Comparison of ENCODE assay signal across 8 cellular contexts in the genomic region with DNA sequence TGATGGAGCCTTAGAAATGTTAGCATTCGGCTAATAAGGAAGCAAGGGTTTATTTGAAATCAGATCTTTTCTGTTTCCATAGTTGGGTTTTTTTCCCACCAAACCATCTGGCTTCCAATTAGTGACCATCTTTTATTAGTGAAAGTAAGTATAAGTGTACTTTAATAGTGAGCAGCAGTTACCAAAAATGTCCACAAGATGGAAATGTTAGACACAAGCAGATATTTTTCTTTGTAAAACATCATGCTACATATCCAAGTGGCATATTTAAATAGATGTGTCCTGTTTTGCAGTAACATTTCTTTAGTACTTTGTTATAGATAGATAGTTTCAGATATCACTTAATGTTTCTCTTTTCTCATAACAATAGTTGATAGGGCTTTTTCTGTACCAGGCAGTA. TPM values are rescaled to one million over a fixed set of nuclear protein-coding genes. Genes with fewer than 3 reads are reported as not detected.
A peak's percentile ranks its signal among the peaks of the same experiment; 100 is the strongest.
DNase-seq lines count a peak whose midpoint lies in the region; ATAC-seq and TF ChIP-seq lines count a peak whose summit lies in the region.

No MANE protein-coding gene starts in this region.

- 70 to 100% methylated on average over 1 of the region's 1 CpG for WGBS in gastroesophageal sphincter (ENCODE audit: low coverage in 1 of 2), 2 donors

- H3K36me3 ChIP-seq in BJ (ENCODE audit: control insufficient read depth, insufficient read depth, low read length) (no peaks in the 10 kb centered on the region), gastroesophageal sphincter (peaks cover 0 to 15% of the 10 kb centered on the region in 2 donors), tibial artery (no peaks in the 10 kb centered on the region)

- POLR2A ChIA-PET in BJ (lab: Charles Lee), result no interaction called here
- POLR2A ChIA-PET in WTC11 (lab: Charles Lee), result no interaction called here

- H3K4me3 Mint-ChIP-seq in WTC11, result no peak overlapping the region

- in situ Hi-C loops in SK-MEL-5 (cut with HindIII; ENCODE audit: low pct_unique_long_range_greater_than_20kb, low sequenced_read_pairs), result no loop called here

- H3K36me3 Mint-ChIP-seq in WTC11, result peaks cover 20% of the 10 kb centered on the region

- H3K27me3 ChIP-seq in BJ (ENCODE audit: control insufficient read depth, insufficient read depth, low read length), result no peaks in the 10 kb centered on the region
- no peaks in the 10 kb centered on the region for H3K27me3 ChIP-seq in gastroesophageal sphincter
- no peaks in the 10 kb centered on the region for H3K27me3 ChIP-seq in tibial artery

- TF ChIP-seq EP300 in gastroesophageal sphincter (IDR thresholded peaks at IDR 0.05), result no peak

- no peaks in the 10 kb centered on the region for H3K4me1 Mint-ChIP-seq in WTC11

- H3K27ac ChIP-seq in gastroesophageal sphincter (no peak overlapping the region), tibial artery (peak overlapping the region in 1 of 2 donors; percentile 22)

- no peaks in the 10 kb centered on the region for H3K9me3 ChIP-seq in gastroesophageal sphincter
- no peaks in the 10 kb centered on the region for H3K9me3 ChIP-seq in tibial artery

- peak; percentile 34 for DNase-seq in BJ (ENCODE audit: low read depth)
- peak; percentile 65 for DNase-seq in HCEC 1CT
- DNase-seq in SK-MEL-5 (ENCODE audit: low read depth, low spot score), result peak; percentile 59
- DNase-seq in tibial artery, result no peak
- DNase-seq in HK-2 (ENCODE audit: unreplicated experiment), result no peak
- DNase-seq in WTC11 (ENCODE audit: low spot score), result no peak

- no peak for ATAC-seq in gastroesophageal sphincter
- ATAC-seq in GM21528 (IDR thresholded peaks at IDR 0.05; ENCODE audit: low FRiP score, unreplicated experiment), result no peak
- ATAC-seq in WTC11, result no peak

- intact Hi-C loops in tibial artery (cut with DNase I; ENCODE audit: low total_unique reads), result loop anchor here (2.0 kb wide), 1 partner anchor 182 kb away; no protein-coding TSS in a partner anchor

- TF ChIP-seq CTCF in BJ (IDR thresholded peaks at IDR 0.05; ENCODE audit: insufficient read depth, low read depth, low read length) (peak; percentile 68), gastroesophageal sphincter (IDR thresholded peaks at IDR 0.05) (peak; percentile 32 to 62 (median 56)), tibial artery (IDR thresholded peaks at IDR 0.05) (peak; percentile 72 to 82), WTC11 (IDR thresholded peaks at IDR 0.05) (no peak)

- no peaks in the 10 kb centered on the region for H3K4me1 ChIP-seq in gastroesophageal sphincter
- H3K4me1 ChIP-seq in tibial artery, result peaks cover 0 to 23% (median 0%) of the 10 kb centered on the region in 4 donors

- H3K9me3 Mint-ChIP-seq in WTC11, result no peaks in the 10 kb centered on the region

- no peak overlapping the region for H3K27ac Mint-ChIP-seq in WTC11

- CTCF ChIA-PET in BJ (lab: Yijun Ruan, JAX), result interaction anchor here (0.7 to 5.1 kb wide), 13 partner anchors 16 to 252 kb away, joined by 3 to 27 read pairs (median 3); no protein-coding TSS in a partner anchor
- CTCF ChIA-PET in WTC11 (lab: Charles Lee), result interaction anchor here (1.5 kb wide), 1 partner anchor 182 kb away, joined by 3 read pairs; no protein-coding TSS in a partner anchor

- H3K4me3 ChIP-seq in BJ (ENCODE audit: low read depth, low read length) (no peak overlapping the region), gastroesophageal sphincter (no peak overlapping the region), tibial artery (no peak overlapping the region)

- TF ChIP-seq POLR2A in gastroesophageal sphincter (IDR thresholded peaks at IDR 0.05), result no peak

- H3K27me3 Mint-ChIP-seq in WTC11 (ENCODE audit: low read depth), result no peaks in the 10 kb centered on the region

TF ChIP-seq in WTC11, 78 proteins besides CTCF, POLR2A, EP300 and RAD21 (continues in another document):
- no peak for TF ChIP-seq ZNF416 (CRISPR knock-in tag; IDR thresholded peaks at IDR 0.05)
- no peak for TF ChIP-seq NFYB (CRISPR knock-in tag; conservative IDR thresholded peaks at IDR 0.05; ENCODE audit: low read depth)
- TF ChIP-seq TEAD1 (CRISPR knock-in tag; IDR thresholded peaks at IDR 0.05), result no peak
- no peak for TF ChIP-seq KAT7 (CRISPR knock-in tag; IDR thresholded peaks at IDR 0.05; ENCODE audit: borderline replicate concordance)
- no peak for TF ChIP-seq ZNF671 (CRISPR knock-in tag; IDR thresholded peaks at IDR 0.05)
- TF ChIP-seq CREM (CRISPR knock-in tag; IDR thresholded peaks at IDR 0.05), result no peak
- TF ChIP-seq, protein P1, sequence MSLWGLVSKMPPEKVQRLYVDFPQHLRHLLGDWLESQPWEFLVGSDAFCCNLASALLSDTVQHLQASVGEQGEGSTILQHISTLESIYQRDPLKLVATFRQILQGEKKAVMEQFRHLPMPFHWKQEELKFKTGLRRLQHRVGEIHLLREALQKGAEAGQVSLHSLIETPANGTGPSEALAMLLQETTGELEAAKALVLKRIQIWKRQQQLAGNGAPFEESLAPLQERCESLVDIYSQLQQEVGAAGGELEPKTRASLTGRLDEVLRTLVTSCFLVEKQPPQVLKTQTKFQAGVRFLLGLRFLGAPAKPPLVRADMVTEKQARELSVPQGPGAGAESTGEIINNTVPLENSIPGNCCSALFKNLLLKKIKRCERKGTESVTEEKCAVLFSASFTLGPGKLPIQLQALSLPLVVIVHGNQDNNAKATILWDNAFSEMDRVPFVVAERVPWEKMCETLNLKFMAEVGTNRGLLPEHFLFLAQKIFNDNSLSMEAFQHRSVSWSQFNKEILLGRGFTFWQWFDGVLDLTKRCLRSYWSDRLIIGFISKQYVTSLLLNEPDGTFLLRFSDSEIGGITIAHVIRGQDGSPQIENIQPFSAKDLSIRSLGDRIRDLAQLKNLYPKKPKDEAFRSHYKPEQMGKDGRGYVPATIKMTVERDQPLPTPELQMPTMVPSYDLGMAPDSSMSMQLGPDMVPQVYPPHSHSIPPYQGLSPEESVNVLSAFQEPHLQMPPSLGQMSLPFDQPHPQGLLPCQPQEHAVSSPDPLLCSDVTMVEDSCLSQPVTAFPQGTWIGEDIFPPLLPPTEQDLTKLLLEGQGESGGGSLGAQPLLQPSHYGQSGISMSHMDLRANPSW (CRISPR knock-in tag; conservative IDR thresholded peaks at IDR 0.05; ENCODE audit: low read depth), result no peak
- TF ChIP-seq, protein P2, sequence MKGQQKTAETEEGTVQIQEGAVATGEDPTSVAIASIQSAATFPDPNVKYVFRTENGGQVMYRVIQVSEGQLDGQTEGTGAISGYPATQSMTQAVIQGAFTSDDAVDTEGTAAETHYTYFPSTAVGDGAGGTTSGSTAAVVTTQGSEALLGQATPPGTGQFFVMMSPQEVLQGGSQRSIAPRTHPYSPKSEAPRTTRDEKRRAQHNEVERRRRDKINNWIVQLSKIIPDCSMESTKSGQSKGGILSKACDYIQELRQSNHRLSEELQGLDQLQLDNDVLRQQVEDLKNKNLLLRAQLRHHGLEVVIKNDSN (CRISPR knock-in tag; IDR thresholded peaks at IDR 0.05), result no peak
- TF ChIP-seq OVOL2 (CRISPR knock-in tag; IDR thresholded peaks at IDR 0.05; ENCODE audit: borderline replicate concordance), result no peak
- TF ChIP-seq MYBL2 (CRISPR knock-in tag; IDR thresholded peaks at IDR 0.05), result no peak
- TF ChIP-seq, protein P3, sequence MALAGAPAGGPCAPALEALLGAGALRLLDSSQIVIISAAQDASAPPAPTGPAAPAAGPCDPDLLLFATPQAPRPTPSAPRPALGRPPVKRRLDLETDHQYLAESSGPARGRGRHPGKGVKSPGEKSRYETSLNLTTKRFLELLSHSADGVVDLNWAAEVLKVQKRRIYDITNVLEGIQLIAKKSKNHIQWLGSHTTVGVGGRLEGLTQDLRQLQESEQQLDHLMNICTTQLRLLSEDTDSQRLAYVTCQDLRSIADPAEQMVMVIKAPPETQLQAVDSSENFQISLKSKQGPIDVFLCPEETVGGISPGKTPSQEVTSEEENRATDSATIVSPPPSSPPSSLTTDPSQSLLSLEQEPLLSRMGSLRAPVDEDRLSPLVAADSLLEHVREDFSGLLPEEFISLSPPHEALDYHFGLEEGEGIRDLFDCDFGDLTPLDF (CRISPR knock-in tag; IDR thresholded peaks at IDR 0.05), result no peak
- TF ChIP-seq, protein P4, sequence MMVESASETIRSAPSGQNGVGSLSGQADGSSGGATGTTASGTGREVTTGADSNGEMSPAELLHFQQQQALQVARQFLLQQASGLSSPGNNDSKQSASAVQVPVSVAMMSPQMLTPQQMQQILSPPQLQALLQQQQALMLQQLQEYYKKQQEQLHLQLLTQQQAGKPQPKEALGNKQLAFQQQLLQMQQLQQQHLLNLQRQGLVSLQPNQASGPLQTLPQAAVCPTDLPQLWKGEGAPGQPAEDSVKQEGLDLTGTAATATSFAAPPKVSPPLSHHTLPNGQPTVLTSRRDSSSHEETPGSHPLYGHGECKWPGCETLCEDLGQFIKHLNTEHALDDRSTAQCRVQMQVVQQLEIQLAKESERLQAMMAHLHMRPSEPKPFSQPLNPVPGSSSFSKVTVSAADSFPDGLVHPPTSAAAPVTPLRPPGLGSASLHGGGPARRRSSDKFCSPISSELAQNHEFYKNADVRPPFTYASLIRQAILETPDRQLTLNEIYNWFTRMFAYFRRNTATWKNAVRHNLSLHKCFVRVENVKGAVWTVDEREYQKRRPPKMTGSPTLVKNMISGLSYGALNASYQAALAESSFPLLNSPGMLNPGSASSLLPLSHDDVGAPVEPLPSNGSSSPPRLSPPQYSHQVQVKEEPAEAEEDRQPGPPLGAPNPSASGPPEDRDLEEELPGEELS (CRISPR knock-in tag; IDR thresholded peaks at IDR 0.05), result no peak

RNA-seq across cellular contexts. Expression of a gene that starts 28.8 kb away (rescaled TPM):
- 7.8 and 9.1 TPM in 2 replicates for polyA plus RNA-seq in BJ (2011; rRNA removed)
- polyA minus RNA-seq in BJ (2011; rRNA and poly(A)+ RNA removed), result 1.1 and 4.2 TPM in 2 replicates
- total RNA-seq in SK-MEL-5 (2014; rRNA removed; shearing (Covaris generic)), result 48.4 and 49.4 TPM in 2 replicates
- polyA plus RNA-seq in SK-MEL-5 (2015; cell fraction: cytosol; rRNA removed), result 71.1 and 73.0 TPM in 2 replicates
- 20.3 and 21.7 TPM in 2 replicates for polyA plus RNA-seq in SK-MEL-5 (2015; cell fraction: nucleus; rRNA removed)
- total RNA-seq in gastroesophageal sphincter (10 to 100 TPM in 3 of 4 donors, 1 to 10 TPM in 1; 9.6 to 48.7 (median 16.6) TPM), WTC11 (2021) (33.3 to 37.1 TPM (median 33.5 TPM) in 3 replicates)

RNA-seq across cellular contexts. Expression of a gene that starts 40.2 kb away (rescaled TPM):
- polyA plus RNA-seq in BJ (2011; rRNA removed), result not detected in 2 replicates
- not detected in 2 replicates for polyA minus RNA-seq in BJ (2011; rRNA and poly(A)+ RNA removed)
- 0.37 and 0.88 TPM in 2 replicates for total RNA-seq in SK-MEL-5 (2014; rRNA removed; shearing (Covaris generic))
- 0.91 and 1.4 TPM in 2 replicates for polyA plus RNA-seq in SK-MEL-5 (2015; cell fraction: cytosol; rRNA removed)
- polyA plus RNA-seq in SK-MEL-5 (2015; cell fraction: nucleus; rRNA removed), result not detected in 2 replicates
- total RNA-seq in gastroesophageal sphincter (10 to 100 TPM in 3 of 4 donors, 1 to 10 TPM in 1; 7.6 to 74.3 (median 32.6) TPM), WTC11 (2021) (1.0 to 1.5 TPM (median 1.1 TPM) in 3 replicates)

Comparison
In these comparisons a context has a peak if more than half of its experiments do, and no peak if none do; other contexts are left out.
1. DNase-seq: peak in BJ (single experiment), HCEC 1CT (single experiment) and SK-MEL-5 (single experiment); none in tibial artery (0 of 2), HK-2 (single experiment) and WTC11 (single experiment).